9 cellular contexts compared by ENCODE assay signal in the genomic region with DNA sequence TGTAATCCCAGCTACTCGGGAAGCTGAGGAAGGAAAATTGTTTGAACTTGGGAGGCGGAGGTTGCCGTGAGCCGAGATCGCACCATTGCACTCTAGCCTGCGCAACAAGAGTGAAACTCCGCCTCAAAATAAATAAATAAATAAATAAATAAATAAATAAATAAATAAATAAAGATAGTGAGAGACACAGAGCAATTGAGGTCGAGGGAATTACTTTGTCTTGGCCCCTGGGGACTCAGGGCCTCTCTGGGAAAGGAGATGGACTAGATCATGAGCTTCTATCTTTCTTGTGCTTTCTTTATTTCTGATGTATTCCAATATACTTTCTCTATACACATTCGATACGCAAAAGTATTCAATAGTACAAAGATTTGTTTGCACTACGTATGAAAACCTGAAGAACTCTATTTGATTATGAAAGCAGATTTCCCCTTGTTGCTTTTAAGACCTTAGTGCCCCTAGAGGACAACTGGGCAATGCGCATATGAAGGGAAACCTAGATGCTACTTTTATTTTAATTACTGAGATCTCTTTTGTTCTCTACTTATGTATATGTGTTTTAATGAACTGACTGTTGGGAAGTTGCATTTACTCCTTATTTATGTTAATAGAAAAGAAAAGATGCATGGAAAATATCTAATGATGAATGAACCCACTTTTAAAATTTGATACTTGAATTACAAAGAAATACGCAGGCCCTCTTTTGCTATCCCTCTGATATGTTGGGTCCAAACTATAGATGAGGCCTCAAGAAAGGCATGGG. TPM values are rescaled to one million over a fixed set of nuclear protein-coding genes. Genes with fewer than 3 reads are reported as not detected.
DNase-seq lines count a peak whose midpoint lies in the region; ATAC-seq, FAIRE-seq and TF ChIP-seq lines count a peak whose summit lies in the region.
"Had no signal": no experiment of that assay in that cellular context is flagged by ENCODE, and none has a peak within 500 bp of the region (broad histone marks: within the 10 kb centered on the region; RNA-seq: fewer than 3 reads in every experiment).

No MANE protein-coding gene starts in this region.

- H3K4me3 Mint-ChIP-seq in activated B cell treated with CpG ODN at 0.5 μM for 24 hours = no peak overlapping the region

- POLR2A ChIA-PET in activated B cell treated with CpG ODN at 0.5 μM for 24 hours (lab: Charles Lee) = no interaction called here

- WGBS in aorta, 2 donors = 70% methylated on average over 13 of the region's 13 CpGs

- FAIRE-seq in G401.6 (lab: Jason Lieb, UNC) = peak; percentile 91

- H3K9me3 ChIP-seq in parathyroid adenoma (ENCODE audit: control insufficient read depth, low read length) = no peaks in the 10 kb centered on the region
- no peaks in the 10 kb centered on the region for H3K9me3 ChIP-seq in aorta (ENCODE audit: control insufficient read depth, low read length)

- CTCF ChIA-PET in activated B cell treated with CpG ODN at 0.5 μM for 24 hours (lab: Charles Lee) = interaction anchor here (0.7 to 3.3 kb wide), 4 partner anchors 158 to 213 kb away, joined by 3 to 19 read pairs (median 3); no protein-coding TSS in a partner anchor

- TF ChIP-seq CTCF in LNCAP (IDR thresholded peaks at IDR 0.05) (peak; percentile 79), activated B cell treated with CpG ODN at 0.5 μM for 24 hours (IDR thresholded peaks at IDR 0.05) (no peak), fibroblast of mammary gland (conservative IDR thresholded peaks at IDR 0.05; ENCODE audit: control insufficient read depth, insufficient read depth, low read depth, low read length) (peak; percentile 96), parathyroid adenoma (IDR thresholded peaks at IDR 0.05) (peak; percentile 75)

- H3K27me3 ChIP-seq in ACC112 (ENCODE audit: insufficient read depth, low read length) (no peaks in the 10 kb centered on the region), H7 (ENCODE audit: control insufficient read depth, insufficient read depth, low read length) (no peaks in the 10 kb centered on the region), parathyroid adenoma (ENCODE audit: control insufficient read depth, insufficient read depth, low read length) (no peaks in the 10 kb centered on the region), aorta (ENCODE audit: control insufficient read depth in 1 of 2, insufficient read depth in 2 of 2, low read length in 1 of 2) (no peaks in the 10 kb centered on the region)

- H3K79me2 ChIP-seq in ACC112 (ENCODE audit: control insufficient read depth, insufficient read depth, low read length, unreplicated experiment) (no peaks in the 10 kb centered on the region), parathyroid adenoma (no peaks in the 10 kb centered on the region)

- no peak overlapping the region for H3K9ac ChIP-seq in parathyroid adenoma

- no peak overlapping the region for H3K27ac ChIP-seq in ACC112 (ENCODE audit: low read depth, low read length)
- H3K27ac ChIP-seq in parathyroid adenoma = no peak overlapping the region
- no peak overlapping the region for H3K27ac ChIP-seq in aorta (ENCODE audit: low read depth in 1 of 2, low read length in 2 of 2)

- intact Hi-C loops in activated B cell treated with CpG ODN at 0.5 μM for 24 hours (cut with micrococcal nuclease) (loop anchor here (1.0 to 5.0 kb wide), 3 partner anchors 161 to 306 kb away; no protein-coding TSS in a partner anchor), aorta (cut with DNase I) (loop anchor here (1.0 to 2.0 kb wide), 2 partner anchors 160 to 161 kb away; no protein-coding TSS in a partner anchor)

- H3K9me3 Mint-ChIP-seq in activated B cell treated with CpG ODN at 0.5 μM for 24 hours = no peaks in the 10 kb centered on the region

- H3K36me3 ChIP-seq in ACC112 (ENCODE audit: insufficient read depth, low read length) (no peaks in the 10 kb centered on the region), H7 (replicated peaks; ENCODE audit: control insufficient read depth, insufficient read depth, low read length) (no peaks in the 10 kb centered on the region; the same call in 1 of the 2 replicates), parathyroid adenoma (ENCODE audit: control insufficient read depth, insufficient read depth, low read length) (no peaks in the 10 kb centered on the region), aorta (ENCODE audit: control insufficient read depth in 1 of 2, insufficient read depth in 2 of 2, low read length in 1 of 2) (no peaks in the 10 kb centered on the region)

- H3K36me3 Mint-ChIP-seq in activated B cell treated with CpG ODN at 0.5 μM for 24 hours (ENCODE audit: low read depth) = no peaks in the 10 kb centered on the region

- peak overlapping the region; percentile 75 for H2AFZ ChIP-seq in ACC112 (ENCODE audit: low read length, unreplicated experiment)
- no peak overlapping the region for H2AFZ ChIP-seq in parathyroid adenoma

- DNase-seq in H7 (peak; percentile 39), activated B cell treated with CpG ODN at 0.5 μM for 24 hours (no peak), fibroblast of mammary gland (ENCODE audit: low read depth) (peak; percentile 66), aorta (no peak)
- DNase-seq: left cardiac atrium had no signal

- H3K27me3 Mint-ChIP-seq in activated B cell treated with CpG ODN at 0.5 μM for 24 hours = peaks cover under 1% of the 10 kb centered on the region

- H3K4me1 ChIP-seq in ACC112 (ENCODE audit: control insufficient read depth, insufficient read depth, low read length, unreplicated experiment) = peaks cover 4% of the 10 kb centered on the region
- no peaks in the 10 kb centered on the region for H3K4me1 ChIP-seq in parathyroid adenoma
- H3K4me1 ChIP-seq in aorta (ENCODE audit: control insufficient read depth in 1 of 2, insufficient read depth in 2 of 2, low read length in 2 of 2) = no peaks in the 10 kb centered on the region

- H3K4me3 ChIP-seq in ACC112 (ENCODE audit: low read depth, low read length) (0 out of 2 replicates have a peak overlapping the region, but pooled peaks have one; percentile 32), H7 (ENCODE audit: insufficient read depth, low read depth, low read length) (no peak overlapping the region), fibroblast of mammary gland (ENCODE audit: control insufficient read depth, low read depth, low read length) (no peak overlapping the region), parathyroid adenoma (ENCODE audit: low read depth, low read length) (no peak overlapping the region), aorta (ENCODE audit: low read length in 2 of 2) (no peak overlapping the region)

- peaks cover 1% of the 10 kb centered on the region for H3K4me1 Mint-ChIP-seq in activated B cell treated with CpG ODN at 0.5 μM for 24 hours

- H3K4me2 ChIP-seq in parathyroid adenoma (ENCODE audit: low read length) = peak overlapping the region; percentile 52

- no peak overlapping the region for H3K27ac Mint-ChIP-seq in activated B cell treated with CpG ODN at 0.5 μM for 24 hours

- peak; percentile 49 for ATAC-seq in activated B cell treated with CpG ODN at 0.5 μM for 24 hours (ENCODE audit: low read depth)
- ATAC-seq in aorta (ENCODE audit: low FRiP score) = no peak

RNA-seq across cellular contexts. Expression of gene ELOVL6, which starts 12.8 kb away (rescaled TPM):
- total RNA-seq in H7 (2014; rRNA removed; shearing (Covaris generic)) = 22.8 and 30.0 TPM in 2 replicates
- total RNA-seq in activated B cell treated with CpG ODN at 0.5 μM for 24 hours (1.3 and 2.1 TPM in 2 replicates), aorta (1 to 10 TPM; 3.9 to 6.5 TPM)
- 1 to 10 TPM in 1 of 2 donors, under 1 TPM in 1; 0.25 to 1.4 TPM for polyA plus RNA-seq in aorta

Comparison
In these comparisons a context has a peak if more than half of its experiments do, and no peak if none do; other contexts are left out.
1. DNase-seq: peak in H7 (single experiment) and fibroblast of mammary gland (single experiment); none in activated B cell treated with CpG ODN at 0.5 μM for 24 hours (single experiment) and aorta (0 of 2).